16 cellular contexts compared by ENCODE assay signal in the genomic region with DNA sequence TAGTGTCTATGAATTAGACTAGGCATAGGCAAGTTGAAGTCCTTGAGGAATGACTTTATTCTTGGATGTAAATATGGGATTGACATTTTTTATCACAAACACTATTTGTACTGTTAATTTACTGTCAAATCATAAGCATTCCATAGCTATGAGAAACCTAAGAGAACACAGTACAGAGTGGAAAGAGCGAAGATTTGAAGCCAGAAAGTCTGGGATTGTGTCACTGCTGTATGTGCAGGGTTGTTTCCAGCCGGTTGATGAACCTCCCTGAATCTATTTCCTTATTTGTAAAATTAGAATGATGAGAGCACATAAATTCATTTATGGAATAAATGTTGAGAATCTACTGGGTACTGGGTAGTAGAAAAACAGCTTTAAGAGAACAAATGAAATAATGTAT. TPM values are rescaled to one million over a fixed set of nuclear protein-coding genes. Genes with fewer than 3 reads are reported as not detected.
A peak's percentile ranks its signal among the peaks of the same experiment; 100 is the strongest.
DNase-seq lines count a peak whose midpoint lies in the region; ATAC-seq and TF ChIP-seq lines count a peak whose summit lies in the region.
"Had no signal": no experiment of that assay in that cellular context is flagged by ENCODE, and none has a peak within 500 bp of the region (broad histone marks: within the 10 kb centered on the region; RNA-seq: fewer than 3 reads in every experiment).

No MANE protein-coding gene starts in this region.

- peak overlapping the region; percentile 95 for H3K27ac ChIP-seq in left ventricle myocardium inferior (replicated peaks)
- H3K27ac ChIP-seq: BLaER1, HL-60 had no signal

- intact Hi-C loops in left ventricle myocardium inferior (cut with micrococcal nuclease): no loop called here
- intact Hi-C loops in Right ventricle myocardium inferior (cut with DNase I): loop anchor here (2.0 to 10.0 kb wide), 2 partner anchors 107 to 143 kb away; no protein-coding TSS in a partner anchor

- no peaks in the 10 kb centered on the region for H3K9me3 ChIP-seq in left ventricle myocardium inferior (replicated peaks)
- H3K9me3 ChIP-seq: BLaER1 had no signal

- no peak for ATAC-seq in Right ventricle myocardium inferior
- no peak for ATAC-seq in stimulated activated naive CD8-positive, alpha-beta T cell treated with anti-CD3 and anti-CD28 coated beads, Interleukin-15, amount 100 ng/mL, for 72 hours
- ATAC-seq in HG02571 (IDR thresholded peaks at IDR 0.05; ENCODE audit: unreplicated experiment): no peak

- DNase-seq in left ventricle myocardium inferior (no peak), Right ventricle myocardium inferior (ENCODE audit: missing footprints) (no peak), fibroblast of gingiva (ENCODE audit: low read depth) (peak; percentile 20), G401 (ENCODE audit: low spot score) (no peak)
- DNase-seq in stimulated activated naive CD8-positive, alpha-beta T cell treated with anti-CD3 and anti-CD28 coated beads, Interleukin-15, amount 100 ng/mL, for 72 hours: no peak
- DNase-seq in activated CD4-positive, CD25-positive, alpha-beta regulatory T cell (lab: John Stamatoyannopoulos, UW): no peak
- DNase-seq: erythroblast; NCI-H2081 treated with DMSO at 0.1 percent for 48 hours; NCI-H774; SIG-M5; stimulated activated CD4-positive, alpha-beta T cell treated with anti-CD3 and anti-CD28 coated beads, Interleukin-1b, Interleukin-23, amount 100 ng/mL, for 48 hours had no signal

- no peaks in the 10 kb centered on the region for H3K9me3 Mint-ChIP-seq in stimulated activated naive CD8-positive, alpha-beta T cell treated with anti-CD3 and anti-CD28 coated beads, Interleukin-15, amount 100 ng/mL, for 72 hours
- H3K9me3 Mint-ChIP-seq: central memory CD8-positive, alpha-beta T cell had no signal

- H3K4me3 ChIP-seq in left ventricle myocardium inferior (no peak overlapping the region), WI38 (ENCODE audit: low read depth, low read length) (peak overlapping the region; percentile 83)
- H3K4me3 ChIP-seq: BLaER1 had no signal

- peaks cover 70% of the 10 kb centered on the region for H3K4me1 ChIP-seq in left ventricle myocardium inferior

- no peaks in the 10 kb centered on the region for H3K27me3 Mint-ChIP-seq in stimulated activated naive CD8-positive, alpha-beta T cell treated with anti-CD3 and anti-CD28 coated beads, Interleukin-15, amount 100 ng/mL, for 72 hours
- H3K27me3 Mint-ChIP-seq: central memory CD8-positive, alpha-beta T cell had no signal

- peaks cover 54% of the 10 kb centered on the region for H3K4me1 Mint-ChIP-seq in stimulated activated naive CD8-positive, alpha-beta T cell treated with anti-CD3 and anti-CD28 coated beads, Interleukin-15, amount 100 ng/mL, for 72 hours

- in situ Hi-C loops in G401 (cut with HindIII; ENCODE audit: low sequenced_read_pairs): no loop called here

- no peak for TF ChIP-seq CTCF in left ventricle myocardium inferior (IDR thresholded peaks at IDR 0.05; ENCODE audit: borderline replicate concordance)
- no peak for TF ChIP-seq CTCF in WI38 (IDR thresholded peaks at IDR 0.05; ENCODE audit: low read depth, low read length)

- H3K4me3 Mint-ChIP-seq in stimulated activated naive CD8-positive, alpha-beta T cell treated with anti-CD3 and anti-CD28 coated beads, Interleukin-15, amount 100 ng/mL, for 72 hours: peak overlapping the region; percentile 11 to 43
- H3K4me3 Mint-ChIP-seq: central memory CD8-positive, alpha-beta T cell had no signal

- H3K36me3 ChIP-seq in left ventricle myocardium inferior: no peaks in the 10 kb centered on the region
- H3K36me3 ChIP-seq: BLaER1 had no signal

- no peak overlapping the region for H3K27ac Mint-ChIP-seq in stimulated activated naive CD8-positive, alpha-beta T cell treated with anti-CD3 and anti-CD28 coated beads, Interleukin-15, amount 100 ng/mL, for 72 hours

- H3K27me3 ChIP-seq in left ventricle myocardium inferior (ENCODE audit: low read depth): no peaks in the 10 kb centered on the region
- H3K27me3 ChIP-seq: BLaER1 had no signal

RNA-seq across cellular contexts. Expression of a gene that starts 14.3 kb away (rescaled TPM):
- 11.2 TPM for total RNA-seq in left ventricle myocardium inferior
- 15.4 TPM for total RNA-seq in Right ventricle myocardium inferior
- total RNA-seq in G401 (2014; rRNA removed; shearing (Covaris generic)): 68.1 and 91.7 TPM in 2 replicates

RNA-seq across cellular contexts. Expression of a gene that starts 15.5 kb away (rescaled TPM):
- not detected for total RNA-seq in left ventricle myocardium inferior
- total RNA-seq in Right ventricle myocardium inferior: not detected
- 0.07 TPM in 1 of 2 replicates, not detected in the other for total RNA-seq in G401 (2014; rRNA removed; shearing (Covaris generic))
